In genomic region chr7:141685285-141686035, GRCh38 we compare ENCODE assay signal across 17 cellular contexts. TPM values are rescaled to one million over a fixed set of nuclear protein-coding genes. Genes with fewer than 3 reads are reported as not detected.
DNase-seq lines count a peak whose midpoint lies in the region; TF ChIP-seq lines count a peak whose summit lies in the region.
"Had no signal": no experiment of that assay in that cellular context is flagged by ENCODE, and none has a peak within 500 bp of the region (broad histone marks: within the 10 kb centered on the region; RNA-seq: fewer than 3 reads in every experiment).

No MANE protein-coding gene starts in this region.

- intact Hi-C loops in posterior cingulate gyrus (cut with DNase I), result no loop called here

- TF ChIP-seq CTCF in astrocyte of the spinal cord (IDR thresholded peaks at IDR 0.05; ENCODE audit: low read depth, low read length), result no peak

- DNase-seq in DMS 273 treated with DMSO at 0.1 percent for 48 hours (lab: John Stamatoyannopoulos, UW) (peak; percentile 33), astrocyte of the spinal cord (ENCODE audit: low read depth, low spot score) (peak; percentile 29), hippocampal formation (lab: John Stamatoyannopoulos, UW) (peak; percentile 46 to 57), posterior cingulate gyrus (peak; percentile 51 to 96 (median 76)), HK-2 (ENCODE audit: unreplicated experiment) (no peak), dermis blood vessel endothelial cell (no peak), COR-L47 (lab: John Stamatoyannopoulos, UW) (no peak), NCI-H1930 (lab: John Stamatoyannopoulos, UW) (no peak)
- DNase-seq: activated CD4-positive, alpha-beta T cell treated with anti-CD3 and anti-CD28 coated beads, Interleukin-2, amount 50 U/mL, for 4 hours; activated T-cell treated with anti-CD3 and anti-CD28 coated beads, Interleukin-2, amount 50 U/mL, for 4 hours; DMS79; effector memory CD8-positive, alpha-beta T cell; foreskin fibroblast; H9; NCI-H1092 had no signal

- no peak overlapping the region for H3K4me3 ChIP-seq in astrocyte of the spinal cord (ENCODE audit: low read depth, low read length)
- H3K4me3 ChIP-seq: cardiac muscle cell had no signal

- in situ Hi-C loops in astrocyte of the spinal cord (cut with HindIII; ENCODE audit: low sequenced_read_pairs), result no loop called here

RNA-seq across cellular contexts. Expression of gene DENND11, which starts 16.5 kb away (rescaled TPM):
- total RNA-seq in dermis blood vessel endothelial cell, result 65.4 and 76.9 TPM in 2 replicates

RNA-seq across cellular contexts. Expression of gene WEE2, which starts 22.7 kb away (rescaled TPM):
- total RNA-seq in dermis blood vessel endothelial cell, result not detected in 2 replicates
- total RNA-seq: activated naive CD4-positive, alpha-beta T cell treated with anti-CD3 and anti-CD28 coated beads, Interleukin-2, amount 50 U/mL, for 72 hours; activated T-cell treated with anti-CD3 and anti-CD28 coated beads, Interleukin-2, amount 50 U/mL, for 4 hours; H9 had no signal

RNA-seq across cellular contexts. Expression of gene SSBP1, which starts 52.7 kb away (rescaled TPM):
- 152 and 197 TPM in 2 replicates for total RNA-seq in dermis blood vessel endothelial cell

Comparison
In these comparisons a context has a peak if more than half of its experiments do, and no peak if none do; other contexts are left out.
1. DNase-seq: peak in DMS 273 treated with DMSO at 0.1 percent for 48 hours (single experiment), astrocyte of the spinal cord (single experiment), hippocampal formation (2 of 2) and posterior cingulate gyrus (10 of 10); none in HK-2 (single experiment), dermis blood vessel endothelial cell (single experiment), COR-L47 (single experiment) and NCI-H1930 (0 of 2).